ENCODE assay signal across 1 cellular context in genomic region chr4:151215295-151215694, GRCh38.
TF ChIP-seq lines count a peak whose summit lies in the region.

No MANE protein-coding gene starts in this region.

TF ChIP-seq in K562, 482 proteins besides CTCF, POLR2A, EP300 and RAD21 (continues in another document):
- TF ChIP-seq CCAR2 (IDR thresholded peaks at IDR 0.05; ENCODE audit: low read depth, low read length) (no peak), SPI1 (IDR thresholded peaks at IDR 0.05; ENCODE audit: borderline replicate concordance, low read depth, low read length) (no peak), TEAD4 (IDR thresholded peaks at IDR 0.05; ENCODE audit: low read length) (peak; percentile 66), TEAD4 (CRISPR knock-in tag; IDR thresholded peaks at IDR 0.05; ENCODE audit: borderline replicate concordance) (no peak), REST (CRISPR knock-in tag; IDR thresholded peaks at IDR 0.05; ENCODE audit: low read depth) (no peak), ZNF41 (CRISPR knock-in tag; conservative IDR thresholded peaks at IDR 0.05) (no peak), ARID1B (IDR thresholded peaks at IDR 0.05) (peak; percentile 69), NFXL1 (CRISPR knock-in tag; IDR thresholded peaks at IDR 0.05) (no peak), FOSL1 (tag; conservative IDR thresholded peaks at IDR 0.05) (no peak), E2F6 (IDR thresholded peaks at IDR 0.05; ENCODE audit: borderline replicate concordance in 1 of 2, extremely low read depth in 1 of 2, insufficient read depth in 1 of 2, insufficient read length in 1 of 2, low read depth in 1 of 2, low read length in 1 of 2, poor library complexity in 1 of 2, severe bottlenecking in 1 of 2) (no peak), HSF4 (CRISPR knock-in tag; IDR thresholded peaks at IDR 0.05; ENCODE audit: borderline replicate concordance) (no peak), ZBTB17 (CRISPR knock-in tag; IDR thresholded peaks at IDR 0.05) (no peak), ZNF24 (IDR thresholded peaks at IDR 0.05) (no peak), CBFA2T2 (conservative IDR thresholded peaks at IDR 0.05) (peak; percentile 52), ZNF23 (CRISPR knock-in tag; IDR thresholded peaks at IDR 0.05) (no peak), TOE1 (IDR thresholded peaks at IDR 0.05; ENCODE audit: borderline replicate concordance) (no peak), TOE1 (CRISPR knock-in tag; IDR thresholded peaks at IDR 0.05; ENCODE audit: borderline replicate concordance, low read depth) (no peak), PCBP2 (IDR thresholded peaks at IDR 0.05; ENCODE audit: low read depth, low read length, poor library complexity, severe bottlenecking) (no peak), ELF1 (tag; IDR thresholded peaks at IDR 0.05) (no peak), ARHGAP35 (IDR thresholded peaks at IDR 0.05; ENCODE audit: partially characterized antibody) (no peak), CBFA2T3 (IDR thresholded peaks at IDR 0.05) (peak; percentile 66), MTA3 (IDR thresholded peaks at IDR 0.05; ENCODE audit: borderline replicate concordance) (no peak), SFPQ (IDR thresholded peaks at IDR 0.05; ENCODE audit: low read depth, low read length) (no peak), HMGN3 (IDR thresholded peaks at IDR 0.05; ENCODE audit: borderline replicate concordance, extremely low read depth, insufficient read length, low read depth, low read length) (no peak), NONO (IDR thresholded peaks at IDR 0.05; ENCODE audit: low read depth in 2 of 2, low read length in 1 of 2) (no peak), SREBF2 (CRISPR knock-in tag; IDR thresholded peaks at IDR 0.05) (no peak), STAT5A (IDR thresholded peaks at IDR 0.05; ENCODE audit: borderline replicate concordance, low read length) (no peak), NFIC (IDR thresholded peaks at IDR 0.05) (peak; percentile 60), TCF3 (CRISPR knock-in tag; IDR thresholded peaks at IDR 0.05) (peak; percentile 59), RREB1 (CRISPR knock-in tag; IDR thresholded peaks at IDR 0.05) (no peak), CTCFL (IDR thresholded peaks at IDR 0.05; ENCODE audit: borderline replicate concordance, insufficient read depth, low read depth, low read length, poor library complexity, severe bottlenecking) (no peak), ZBTB40 (IDR thresholded peaks at IDR 0.05) (no peak), ZBTB40 (CRISPR knock-in tag; IDR thresholded peaks at IDR 0.05) (no peak)
